In the genomic region with DNA sequence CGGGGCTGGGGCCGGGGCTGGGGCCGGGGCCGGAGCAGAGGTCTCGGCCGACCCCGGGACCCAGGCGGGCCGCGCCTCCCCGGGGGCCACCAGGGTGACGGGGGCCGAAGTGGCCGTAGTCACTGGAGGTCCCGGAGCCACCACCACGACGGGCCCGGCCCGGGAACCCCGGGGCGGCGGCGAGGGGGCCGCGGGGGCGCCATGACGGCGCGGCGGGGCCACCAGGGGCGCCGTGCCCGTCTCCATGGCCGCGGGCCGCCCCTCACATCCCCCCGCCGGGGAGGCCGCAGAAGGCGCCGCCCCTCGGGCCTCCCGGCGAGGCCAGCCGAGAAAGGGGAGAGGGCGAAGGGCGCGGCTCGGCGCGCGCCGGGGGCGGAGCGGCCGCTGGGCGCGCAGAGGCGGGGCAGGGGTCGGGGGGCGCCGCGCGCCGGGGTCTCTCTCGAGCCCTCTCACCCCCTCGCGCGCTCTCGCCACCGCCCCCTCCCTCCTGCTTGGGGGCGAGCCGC, we compare ENCODE assay signal across 8 cellular contexts. TPM values are rescaled to one million over a fixed set of nuclear protein-coding genes. Genes with fewer than 3 reads are reported as not detected.
DNase-seq lines count a peak whose midpoint lies in the region; ATAC-seq, FAIRE-seq and TF ChIP-seq lines count a peak whose summit lies in the region.

No MANE protein-coding gene starts in this region.

- H3K9me3 ChIP-seq in CD4-positive, alpha-beta memory T cell (ENCODE audit: control insufficient read depth in 1 of 2, low read length in 2 of 2) = no peaks in the 10 kb centered on the region
- H3K9me3 ChIP-seq in Panc1 (ENCODE audit: control insufficient read depth, insufficient read depth, low read depth, low read length) = no peaks in the 10 kb centered on the region
- H3K9me3 ChIP-seq in small intestine (ENCODE audit: control insufficient read depth, low read depth) = no peaks in the 10 kb centered on the region

- peaks cover 43 to 66% (median 51%) of the 10 kb centered on the region in 4 donors for H3K4me1 Mint-ChIP-seq in CD4-positive, alpha-beta memory T cell

- intact Hi-C loops in CD4-positive, alpha-beta memory T cell (cut with micrococcal nuclease) = loop anchor here (1.0 to 2.0 kb wide), 6 partner anchors 8 to 305 kb away; a partner anchor contains a TSS
- intact Hi-C loops in Panc1 (cut with micrococcal nuclease; ENCODE audit: unreplicated experiment) = no loop called here

- H3K27me3 ChIP-seq in CD4-positive, alpha-beta memory T cell (ENCODE audit: insufficient read depth, low read length) = no peaks in the 10 kb centered on the region
- H3K27me3 ChIP-seq in Panc1 (ENCODE audit: control insufficient read depth, insufficient read depth, low read length) (no peaks in the 10 kb centered on the region), small intestine (ENCODE audit: control insufficient read depth in 2 of 2, insufficient read depth in 2 of 2, low read length in 2 of 2) (no peaks in the 10 kb centered on the region)

- peak overlapping the region in 1 of 2 donors; percentile 67 for H3K4me3 ChIP-seq in CD4-positive, alpha-beta memory T cell (ENCODE audit: low read length in 2 of 2)
- H3K4me3 ChIP-seq in Panc1 (ENCODE audit: low read depth in 2 of 2, low read length in 2 of 2) (peak overlapping the region; percentile 80 to 85), fibroblast of the aortic adventitia (ENCODE audit: low read depth, low read length) (peak overlapping the region; percentile 93), small intestine (ENCODE audit: low read depth in 1 of 2, low read length in 2 of 2) (peak overlapping the region; percentile 77 to 93)

- peaks cover 10% of the 10 kb centered on the region for H3K36me3 ChIP-seq in CD4-positive, alpha-beta memory T cell (ENCODE audit: insufficient read depth, low read length)
- H3K36me3 ChIP-seq in Panc1 (ENCODE audit: control insufficient read depth, insufficient read depth, low read length) (peaks cover 6% of the 10 kb centered on the region), small intestine (ENCODE audit: control insufficient read depth in 2 of 2, insufficient read depth in 2 of 2, low read length in 2 of 2) (peaks cover 2 to 4% of the 10 kb centered on the region in 2 donors)

- peaks cover 0 to 28% of the 10 kb centered on the region in 2 donors for H3K36me3 Mint-ChIP-seq in CD4-positive, alpha-beta memory T cell

- peaks cover 0 to 2% of the 10 kb centered on the region in 2 donors for H3K27me3 Mint-ChIP-seq in CD4-positive, alpha-beta memory T cell

- CTCF ChIA-PET in CD4-positive, alpha-beta memory T cell (lab: Charles Lee; ENCODE audit: partially characterized antibody) = interaction anchor here (0.8 to 2.6 kb wide), 8 partner anchors 10 to 278 kb away, joined by 3 to 24 read pairs (median 4); a partner anchor contains a TSS
- CTCF ChIA-PET in Panc1 (lab: Charles Lee) = no interaction called here

- peak overlapping the region; percentile 72 for H3K27ac ChIP-seq in CD4-positive, alpha-beta memory T cell (ENCODE audit: low read depth, low read length)
- H3K27ac ChIP-seq in Panc1 (ENCODE audit: low read length) = no peak overlapping the region; the same call in 1 of the 2 replicates
- peak overlapping the region; percentile 36 to 73 for H3K27ac ChIP-seq in small intestine (ENCODE audit: low read depth in 1 of 2, low read length in 1 of 2)

- FAIRE-seq in small intestine (lab: Jason Lieb, UNC) = no peak

- H3K9me3 Mint-ChIP-seq in CD4-positive, alpha-beta memory T cell = no peaks in the 10 kb centered on the region

- peaks cover 43% of the 10 kb centered on the region for H3K4me1 ChIP-seq in CD4-positive, alpha-beta memory T cell (ENCODE audit: insufficient read depth, low read length)
- 0 out of 2 replicates have a peak, but pooled peaks cover 7% of the 10 kb centered on the region for H3K4me1 ChIP-seq in Panc1 (ENCODE audit: control insufficient read depth, insufficient read depth, low read length)
- H3K4me1 ChIP-seq in small intestine (ENCODE audit: control insufficient read depth in 2 of 2, insufficient read depth in 1 of 2, low read depth in 1 of 2, low read length in 1 of 2) = no peaks in the 10 kb centered on the region

- DNase-seq in CD4-positive, alpha-beta memory T cell = no peak
- DNase-seq in Panc1 (ENCODE audit: low read depth, low spot score) = no peak
- DNase-seq in fibroblast of the aortic adventitia (ENCODE audit: low read depth) = no peak
- DNase-seq in small intestine = no peak
- DNase-seq in stimulated activated CD4-positive, alpha-beta T cell treated with anti-CD3 and anti-CD28 coated beads, Interleukin-15, amount 100 ng/mL, for 24 hours = no peak
- no peak for DNase-seq in SKM-1 treated with dmso at 0.1 percent for 144 hours (lab: John Stamatoyannopoulos, UW; ENCODE audit: unreplicated experiment)

- POLR2A ChIA-PET in CD4-positive, alpha-beta memory T cell (lab: Charles Lee; ENCODE audit: partially characterized antibody) = interaction anchor here (1.1 to 12.9 kb wide), 17 partner anchors 11 to 579 kb away, joined by 3 to 224 read pairs (median 12); a partner anchor contains a TSS
- POLR2A ChIA-PET in Panc1 (lab: Charles Lee) = interaction anchor here (0.6 to 1.2 kb wide), 2 partner anchors 8 to 35 kb away, joined by 4 to 10 read pairs; no protein-coding TSS in a partner anchor

- H3K4me3 Mint-ChIP-seq in CD4-positive, alpha-beta memory T cell = peak overlapping the region in 7 of 8 donors; percentile 80 to 91 (median 84)

- H3K27ac Mint-ChIP-seq in CD4-positive, alpha-beta memory T cell = peak overlapping the region in 5 of 7 donors; percentile 86 to 99 (median 96)

- in situ Hi-C loops in Panc1 (cut with HindIII; ENCODE audit: low pct_unique_long_range_greater_than_20kb, low sequenced_read_pairs) = no loop called here

- ATAC-seq in GM21526 (IDR thresholded peaks at IDR 0.05; ENCODE audit: low FRiP score, unreplicated experiment) (peak; percentile 16), Panc1 (peak; percentile 47), GM21367 (IDR thresholded peaks at IDR 0.05; ENCODE audit: unreplicated experiment) (no peak)

- no peak for TF ChIP-seq CTCF in Panc1 (IDR thresholded peaks at IDR 0.05)
- TF ChIP-seq CTCF in fibroblast of the aortic adventitia (IDR thresholded peaks at IDR 0.05; ENCODE audit: insufficient read depth, low read length) = no peak

- 0 to 1% (median 1%) methylated on average over 19 to 73 of the region's 73 CpGs for WGBS in small intestine, 3 donors

- BruUV-seq in Panc1 (replicated peaks; lab: Mats Ljungman, UMichigan) = no TSS peak

RNA-seq across cellular contexts. Expression of a gene that starts 0.3 kb away (rescaled TPM):
- total RNA-seq in CD4-positive, alpha-beta memory T cell = 10 to 100 TPM; 47.0 to 55.3 TPM
- 10 to 100 TPM in 1 of 2 donors, 1 to 10 TPM in 1; 8.5 to 16.1 TPM for polyA plus RNA-seq in CD4-positive, alpha-beta memory T cell
- 52.6 TPM for total RNA-seq in Panc1 (2021; ENCODE audit: unreplicated experiment)
- 41.9 TPM for polyA plus RNA-seq in Panc1 (2012; ENCODE audit: insufficient read length)
- 26.1 and 38.0 TPM in 2 replicates for total RNA-seq in fibroblast of the aortic adventitia (ENCODE audit: low replicate concordance)
- 10 to 100 TPM; 30.8 to 46.1 (median 43.0) TPM for polyA plus RNA-seq in small intestine

RNA-seq across cellular contexts. Expression of a gene that starts 4.6 kb away (rescaled TPM):
- 1 to 10 TPM in 1 of 2 experiments, not detected in 1; 1.3 TPM for total RNA-seq in CD4-positive, alpha-beta memory T cell
- 1 to 10 TPM in 1 of 2 donors, not detected in 1; 1.1 TPM for polyA plus RNA-seq in CD4-positive, alpha-beta memory T cell
- not detected for total RNA-seq in Panc1 (2021; ENCODE audit: unreplicated experiment)
- polyA plus RNA-seq in Panc1 (2012; ENCODE audit: insufficient read length) = 1.2 TPM
- total RNA-seq in fibroblast of the aortic adventitia (ENCODE audit: low replicate concordance) = not detected in 2 replicates
- 1 to 10 TPM in 1 of 3 donors, under 1 TPM in 1, not detected in 1; 0.82 to 1.9 TPM for polyA plus RNA-seq in small intestine

RNA-seq across cellular contexts. Expression of a gene that starts 12.4 kb away (rescaled TPM):
- total RNA-seq in CD4-positive, alpha-beta memory T cell = 100 to 1,000 TPM; 198 to 206 TPM
- 100 to 1,000 TPM; 210 to 212 TPM for polyA plus RNA-seq in CD4-positive, alpha-beta memory T cell
- 1.7 TPM for total RNA-seq in Panc1 (2021; ENCODE audit: unreplicated experiment)
- 1.8 TPM for polyA plus RNA-seq in Panc1 (2012; ENCODE audit: insufficient read length)
- total RNA-seq in fibroblast of the aortic adventitia (ENCODE audit: low replicate concordance) = 0.09 TPM in 1 of 2 replicates, not detected in the other
- polyA plus RNA-seq in small intestine = 10 to 100 TPM in 1 of 3 donors, 1 to 10 TPM in 2; 5.6 to 21.1 (median 7.2) TPM

RNA-seq across cellular contexts. Expression of a gene that starts 14.9 kb away (rescaled TPM):
- 10 to 100 TPM; 72.9 to 79.4 TPM for total RNA-seq in CD4-positive, alpha-beta memory T cell
- polyA plus RNA-seq in CD4-positive, alpha-beta memory T cell = 10 to 100 TPM; 23.7 to 24.4 TPM
- total RNA-seq in Panc1 (2021; ENCODE audit: unreplicated experiment) = 90.7 TPM
- polyA plus RNA-seq in Panc1 (2012; ENCODE audit: insufficient read length) = 68.7 TPM
- total RNA-seq in fibroblast of the aortic adventitia (ENCODE audit: low replicate concordance) = 25.2 and 37.5 TPM in 2 replicates
- polyA plus RNA-seq in small intestine = 10 to 100 TPM; 30.0 to 43.5 (median 36.6) TPM

RNA-seq across cellular contexts. Expression of a gene that starts 25.2 kb away (rescaled TPM):
- 10 to 100 TPM; 15.8 to 16.7 TPM for total RNA-seq in CD4-positive, alpha-beta memory T cell
- 10 to 100 TPM in 1 of 2 donors, 1 to 10 TPM in 1; 5.5 to 10.7 TPM for polyA plus RNA-seq in CD4-positive, alpha-beta memory T cell
- 16.6 TPM for total RNA-seq in Panc1 (2021; ENCODE audit: unreplicated experiment)
- polyA plus RNA-seq in Panc1 (2012; ENCODE audit: insufficient read length) = 17.6 TPM
- 2.1 and 5.4 TPM in 2 replicates for total RNA-seq in fibroblast of the aortic adventitia (ENCODE audit: low replicate concordance)
- 1 to 10 TPM; 1.6 to 7.0 (median 1.8) TPM for polyA plus RNA-seq in small intestine

Comparison
In these comparisons a context has a peak if more than half of its experiments do, and no peak if none do; other contexts are left out.
1. RNA of a gene that starts 12.4 kb away (total RNA-seq): 198 to 206 TPM in CD4-positive, alpha-beta memory T cell; 1.7 TPM in Panc1 (single experiment) and 0.09 TPM in fibroblast of the aortic adventitia; every median in the first group is over 10 times any median in the second.